Comparison of ENCODE assay signal across 10 cellular contexts in the genomic region with DNA sequence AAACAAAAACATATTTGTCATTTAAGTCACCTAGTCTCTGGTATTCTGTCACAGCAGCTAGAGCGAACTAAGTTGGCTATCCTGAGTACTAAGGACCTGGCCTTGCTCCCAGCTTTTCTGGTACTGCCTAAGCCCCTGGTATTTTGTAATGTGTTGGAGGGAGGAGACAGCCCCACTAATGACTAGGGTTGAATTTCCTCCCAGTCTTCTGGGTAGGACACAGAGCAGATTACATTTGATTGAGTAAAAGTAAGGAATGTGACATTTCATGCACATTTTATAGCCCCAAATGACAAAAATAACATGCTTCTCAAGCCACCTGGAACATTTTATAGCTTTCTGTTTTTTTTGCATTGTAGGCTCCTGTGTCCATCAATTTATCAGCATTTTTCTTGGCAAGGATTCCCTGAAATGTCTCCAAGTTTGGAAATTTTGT. TPM values are rescaled to one million over a fixed set of nuclear protein-coding genes. Genes with fewer than 3 reads are reported as not detected.
DNase-seq lines count a peak whose midpoint lies in the region; ATAC-seq and TF ChIP-seq lines count a peak whose summit lies in the region.
"Had no signal": no experiment of that assay in that cellular context is flagged by ENCODE, and none has a peak within 500 bp of the region (broad histone marks: within the 10 kb centered on the region; RNA-seq: fewer than 3 reads in every experiment).

No MANE protein-coding gene starts in this region.

- peak overlapping the region; percentile 27 for H3K4me2 ChIP-seq in skeletal muscle satellite cell (ENCODE audit: low read length)
- H3K4me2 ChIP-seq: smooth muscle cell had no signal

- intact Hi-C loops in left ventricle myocardium superior (cut with micrococcal nuclease): loop anchor here (5.0 kb wide), 1 partner anchor 246 kb away; no protein-coding TSS in a partner anchor

- no peak for TF ChIP-seq CTCF in astrocyte of the spinal cord (IDR thresholded peaks at IDR 0.05; ENCODE audit: low read depth, low read length)

- H3K4me3 ChIP-seq in astrocyte of the spinal cord (ENCODE audit: low read depth, low read length) (no peak overlapping the region), skeletal muscle satellite cell (ENCODE audit: low read length) (no peak overlapping the region), H7 (ENCODE audit: insufficient read depth, low read depth, low read length) (no peak overlapping the region)
- H3K4me3 ChIP-seq: smooth muscle cell had no signal

- in situ Hi-C loops in astrocyte of the spinal cord (cut with HindIII; ENCODE audit: low sequenced_read_pairs): no loop called here

- peak; percentile 33 for DNase-seq in EL
- peak; percentile 53 for DNase-seq in astrocyte of the spinal cord (ENCODE audit: low read depth, low spot score)
- no peak for DNase-seq in left ventricle myocardium superior
- DNase-seq in cortex of kidney (lab: John Stamatoyannopoulos, UW): no peak
- no peak for DNase-seq in H7
- DNase-seq: Kasumi-1 had no signal

- no peak overlapping the region for H3K9ac ChIP-seq in skeletal muscle satellite cell (ENCODE audit: low read depth, low read length)

- peak; percentile 93 for ATAC-seq in left ventricle myocardium superior
- ATAC-seq in HG03354 (IDR thresholded peaks at IDR 0.05; ENCODE audit: poor library complexity, severe bottlenecking, unreplicated experiment): no peak
- ATAC-seq in GM19397 (IDR thresholded peaks at IDR 0.05; ENCODE audit: unreplicated experiment): no peak

- H3K9me3 ChIP-seq in skeletal muscle satellite cell (replicated peaks; ENCODE audit: low read length): no peaks in the 10 kb centered on the region

- H3K27me3 ChIP-seq in skeletal muscle satellite cell (ENCODE audit: control insufficient read depth, insufficient read depth, low read length) (peaks cover 9% of the 10 kb centered on the region), H7 (ENCODE audit: control insufficient read depth, insufficient read depth, low read length) (no peaks in the 10 kb centered on the region)

- peaks cover 19% of the 10 kb centered on the region for H3K4me1 ChIP-seq in skeletal muscle satellite cell (ENCODE audit: control insufficient read depth, insufficient read depth, low read length)

- H3K36me3 ChIP-seq in skeletal muscle satellite cell (ENCODE audit: insufficient read depth, low read length) (no peaks in the 10 kb centered on the region), H7 (replicated peaks; ENCODE audit: control insufficient read depth, insufficient read depth, low read length) (peaks cover 11% of the 10 kb centered on the region)

RNA-seq across cellular contexts. Expression of gene DDR1, which starts 47.9 kb away (rescaled TPM):
- 25.7 TPM for total RNA-seq in left ventricle myocardium superior
- 3.8 and 3.9 TPM in 2 replicates for total RNA-seq in skeletal muscle satellite cell (2012; rRNA removed)
- total RNA-seq in H7 (2014; rRNA removed; shearing (Covaris generic)): 117 and 127 TPM in 2 replicates

Comparison
In these comparisons a context has a peak if more than half of its experiments do, and no peak if none do; other contexts are left out.
1. DNase-seq: peak in EL (single experiment) and astrocyte of the spinal cord (single experiment); none in left ventricle myocardium superior (single experiment), cortex of kidney (single experiment) and H7 (single experiment).